ENCODE assay signal across 1 cellular context in the genomic region with DNA sequence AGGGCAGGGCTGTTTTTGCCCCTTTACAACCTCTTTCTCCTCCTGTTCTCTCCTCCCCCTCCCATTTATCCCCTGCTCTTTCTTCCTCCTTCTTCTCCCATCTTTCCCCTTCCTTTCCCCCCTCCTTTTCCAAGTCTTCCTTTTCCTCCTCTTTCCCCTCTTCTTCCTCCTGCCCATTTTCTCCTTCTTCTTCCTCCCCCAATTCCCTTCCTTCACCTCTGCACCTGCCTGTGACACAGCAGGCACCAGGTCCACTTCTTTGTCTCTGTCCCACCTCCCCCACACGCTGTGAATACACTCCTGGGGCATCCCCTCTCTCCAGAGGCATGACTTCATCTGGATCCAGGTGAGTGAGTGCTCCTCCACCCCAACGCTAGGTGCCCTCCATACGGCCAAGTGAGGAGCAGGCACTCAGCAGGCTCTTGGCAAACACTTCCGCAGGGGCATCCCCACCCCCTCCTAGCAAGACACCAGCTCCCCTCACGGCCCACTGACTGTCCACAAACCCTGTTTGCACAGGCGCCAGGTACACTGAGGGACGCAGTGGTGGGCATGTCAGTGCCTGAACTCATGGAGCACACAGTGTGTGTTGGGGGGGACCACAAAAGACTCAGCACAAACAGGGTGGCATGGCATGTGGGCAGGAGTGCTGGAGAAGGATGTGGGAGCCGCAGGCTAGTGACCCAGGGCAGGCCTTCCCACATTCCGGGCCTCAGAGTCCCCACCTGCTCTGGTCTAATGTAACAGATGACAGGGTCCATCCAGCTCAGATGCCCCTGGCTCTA.
A peak's percentile ranks its signal among the peaks of the same experiment; 100 is the strongest.
TF ChIP-seq lines count a peak whose summit lies in the region.

No MANE protein-coding gene starts in this region.

TF ChIP-seq in HepG2, 621 proteins besides CTCF, POLR2A, EP300 and RAD21 (continued from another document):
- TF ChIP-seq, protein P1, sequence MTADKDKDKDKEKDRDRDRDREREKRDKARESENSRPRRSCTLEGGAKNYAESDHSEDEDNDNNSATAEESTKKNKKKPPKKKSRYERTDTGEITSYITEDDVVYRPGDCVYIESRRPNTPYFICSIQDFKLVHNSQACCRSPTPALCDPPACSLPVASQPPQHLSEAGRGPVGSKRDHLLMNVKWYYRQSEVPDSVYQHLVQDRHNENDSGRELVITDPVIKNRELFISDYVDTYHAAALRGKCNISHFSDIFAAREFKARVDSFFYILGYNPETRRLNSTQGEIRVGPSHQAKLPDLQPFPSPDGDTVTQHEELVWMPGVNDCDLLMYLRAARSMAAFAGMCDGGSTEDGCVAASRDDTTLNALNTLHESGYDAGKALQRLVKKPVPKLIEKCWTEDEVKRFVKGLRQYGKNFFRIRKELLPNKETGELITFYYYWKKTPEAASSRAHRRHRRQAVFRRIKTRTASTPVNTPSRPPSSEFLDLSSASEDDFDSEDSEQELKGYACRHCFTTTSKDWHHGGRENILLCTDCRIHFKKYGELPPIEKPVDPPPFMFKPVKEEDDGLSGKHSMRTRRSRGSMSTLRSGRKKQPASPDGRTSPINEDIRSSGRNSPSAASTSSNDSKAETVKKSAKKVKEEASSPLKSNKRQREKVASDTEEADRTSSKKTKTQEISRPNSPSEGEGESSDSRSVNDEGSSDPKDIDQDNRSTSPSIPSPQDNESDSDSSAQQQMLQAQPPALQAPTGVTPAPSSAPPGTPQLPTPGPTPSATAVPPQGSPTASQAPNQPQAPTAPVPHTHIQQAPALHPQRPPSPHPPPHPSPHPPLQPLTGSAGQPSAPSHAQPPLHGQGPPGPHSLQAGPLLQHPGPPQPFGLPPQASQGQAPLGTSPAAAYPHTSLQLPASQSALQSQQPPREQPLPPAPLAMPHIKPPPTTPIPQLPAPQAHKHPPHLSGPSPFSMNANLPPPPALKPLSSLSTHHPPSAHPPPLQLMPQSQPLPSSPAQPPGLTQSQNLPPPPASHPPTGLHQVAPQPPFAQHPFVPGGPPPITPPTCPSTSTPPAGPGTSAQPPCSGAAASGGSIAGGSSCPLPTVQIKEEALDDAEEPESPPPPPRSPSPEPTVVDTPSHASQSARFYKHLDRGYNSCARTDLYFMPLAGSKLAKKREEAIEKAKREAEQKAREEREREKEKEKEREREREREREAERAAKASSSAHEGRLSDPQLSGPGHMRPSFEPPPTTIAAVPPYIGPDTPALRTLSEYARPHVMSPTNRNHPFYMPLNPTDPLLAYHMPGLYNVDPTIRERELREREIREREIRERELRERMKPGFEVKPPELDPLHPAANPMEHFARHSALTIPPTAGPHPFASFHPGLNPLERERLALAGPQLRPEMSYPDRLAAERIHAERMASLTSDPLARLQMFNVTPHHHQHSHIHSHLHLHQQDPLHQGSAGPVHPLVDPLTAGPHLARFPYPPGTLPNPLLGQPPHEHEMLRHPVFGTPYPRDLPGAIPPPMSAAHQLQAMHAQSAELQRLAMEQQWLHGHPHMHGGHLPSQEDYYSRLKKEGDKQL (CRISPR knock-in tag; IDR thresholded peaks at IDR 0.05; ENCODE audit: low read depth) = no peak
- no peak for TF ChIP-seq ZNF260 (CRISPR knock-in tag; IDR thresholded peaks at IDR 0.05; ENCODE audit: borderline replicate concordance, low read depth)
- peak; percentile 87 for TF ChIP-seq ZNF263 (CRISPR knock-in tag; IDR thresholded peaks at IDR 0.05)
- TF ChIP-seq ZIK1 (CRISPR knock-in tag; IDR thresholded peaks at IDR 0.05; ENCODE audit: borderline replicate concordance, low read depth) = no peak
- TF ChIP-seq, protein P2, sequence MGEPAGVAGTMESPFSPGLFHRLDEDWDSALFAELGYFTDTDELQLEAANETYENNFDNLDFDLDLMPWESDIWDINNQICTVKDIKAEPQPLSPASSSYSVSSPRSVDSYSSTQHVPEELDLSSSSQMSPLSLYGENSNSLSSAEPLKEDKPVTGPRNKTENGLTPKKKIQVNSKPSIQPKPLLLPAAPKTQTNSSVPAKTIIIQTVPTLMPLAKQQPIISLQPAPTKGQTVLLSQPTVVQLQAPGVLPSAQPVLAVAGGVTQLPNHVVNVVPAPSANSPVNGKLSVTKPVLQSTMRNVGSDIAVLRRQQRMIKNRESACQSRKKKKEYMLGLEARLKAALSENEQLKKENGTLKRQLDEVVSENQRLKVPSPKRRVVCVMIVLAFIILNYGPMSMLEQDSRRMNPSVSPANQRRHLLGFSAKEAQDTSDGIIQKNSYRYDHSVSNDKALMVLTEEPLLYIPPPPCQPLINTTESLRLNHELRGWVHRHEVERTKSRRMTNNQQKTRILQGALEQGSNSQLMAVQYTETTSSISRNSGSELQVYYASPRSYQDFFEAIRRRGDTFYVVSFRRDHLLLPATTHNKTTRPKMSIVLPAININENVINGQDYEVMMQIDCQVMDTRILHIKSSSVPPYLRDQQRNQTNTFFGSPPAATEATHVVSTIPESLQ (CRISPR knock-in tag; conservative IDR thresholded peaks at IDR 0.05) = no peak
- TF ChIP-seq ZSCAN31 (CRISPR knock-in tag; IDR thresholded peaks at IDR 0.05; ENCODE audit: low read depth) = peak; percentile 35; the same call in 1 of the 2 replicates
- no peak for TF ChIP-seq ZNF496 (CRISPR knock-in tag; IDR thresholded peaks at IDR 0.05; ENCODE audit: insufficient replicate concordance)
- TF ChIP-seq ZNF207 (IDR thresholded peaks at IDR 0.05; ENCODE audit: borderline replicate concordance) = no peak
TF ChIP-seq in HepG2: peak in this region for 25.
